Comparison of ENCODE assay signal across 18 cellular contexts in genomic region chr16:70677499-70678120, GRCh38. TPM values are rescaled to one million over a fixed set of nuclear protein-coding genes. Genes with fewer than 3 reads are reported as not detected.
DNase-seq lines count a peak whose midpoint lies in the region; ATAC-seq and TF ChIP-seq lines count a peak whose summit lies in the region.
"Had no signal": no experiment of that assay in that cellular context is flagged by ENCODE, and none has a peak within 500 bp of the region (broad histone marks: within the 10 kb centered on the region; RNA-seq: fewer than 3 reads in every experiment).

No MANE protein-coding gene starts in this region.

- H3K4me3 ChIP-seq in dorsolateral prefrontal cortex (no peak overlapping the region), mucosa of descending colon (no peak overlapping the region), thoracic aorta (no peak overlapping the region)
- H3K4me3 ChIP-seq: SJCRH30 had no signal

- POLR2A ChIA-PET in RWPE1 (lab: Yijun Ruan, JAX; ENCODE audit: low non-redundant PET), result no interaction called here

- peak overlapping the region; percentile 100 for H3K27ac ChIP-seq in RWPE1
- H3K27ac ChIP-seq in dorsolateral prefrontal cortex, result peak overlapping the region in 48 of 59 donors; percentile 15 to 98 (median 93)
- peak overlapping the region; percentile 7 to 13 for H3K27ac ChIP-seq in thoracic aorta
- H3K27ac ChIP-seq: SJCRH30 had no signal

- ATAC-seq in mucosa of descending colon (no peak), thoracic aorta (ENCODE audit: insufficient number of reproducible peaks, low FRiP score, low read depth) (no peak)

- intact Hi-C loops in dorsolateral prefrontal cortex (cut with DNase I), result no loop called here
- intact Hi-C loops in mucosa of descending colon (cut with DNase I, micrococcal nuclease), result no loop called here

- CTCF ChIA-PET in RWPE1 (lab: Yijun Ruan, JAX), result interaction anchor here (0.9 to 1.5 kb wide), 2 partner anchors 38 to 93 kb away, joined by 6 to 7 read pairs; no protein-coding TSS in a partner anchor

- no peaks in the 10 kb centered on the region for H3K27me3 ChIP-seq in dorsolateral prefrontal cortex
- H3K27me3 ChIP-seq in thoracic aorta (replicated peaks; ENCODE audit: insufficient read depth), result no peaks in the 10 kb centered on the region
- H3K27me3 ChIP-seq: SJCRH30 had no signal

- H3K36me3 ChIP-seq in mucosa of descending colon (ENCODE audit: low read depth), result no peaks in the 10 kb centered on the region
- peaks cover 59% of the 10 kb centered on the region for H3K36me3 ChIP-seq in thoracic aorta

- no peak for TF ChIP-seq CTCF in RWPE1 (conservative IDR thresholded peaks at IDR 0.05; ENCODE audit: low read depth)
- TF ChIP-seq CTCF in dorsolateral prefrontal cortex (IDR thresholded peaks at IDR 0.05 in 54 of 56, conservative IDR thresholded peaks at IDR 0.05 in 2 of 56; ENCODE audit: low read depth in 1 of 56, partially characterized antibody in 56 of 56), result no peak
- TF ChIP-seq CTCF in mucosa of descending colon (IDR thresholded peaks at IDR 0.05), result no peak
- TF ChIP-seq CTCF in thoracic aorta (IDR thresholded peaks at IDR 0.05), result no peak

- H3K9me3 ChIP-seq in mucosa of descending colon (no peaks in the 10 kb centered on the region), thoracic aorta (no peaks in the 10 kb centered on the region)
- H3K9me3 ChIP-seq: Caco-2, SJCRH30 had no signal

- no peak for DNase-seq in RWPE1 (ENCODE audit: low spot score)
- no peak for DNase-seq in dorsolateral prefrontal cortex
- DNase-seq in mucosa of descending colon, result peak in 2 of 3 donors; percentile 18 to 33
- DNase-seq in thoracic aorta (ENCODE audit: low spot score), result no peak
- DNase-seq in NCI-H2029 (lab: John Stamatoyannopoulos, UW), result no peak
- DNase-seq in medulla oblongata (ENCODE audit: extremely low spot score), result no peak
- DNase-seq in NCI-H82 treated with DMSO at 0.1 percent for 48 hours (lab: John Stamatoyannopoulos, UW; ENCODE audit: unreplicated experiment), result no peak
- DNase-seq: Caco-2; CD4-positive, CD25-positive, alpha-beta regulatory T cell; EL; Kasumi-1; MM.1S; NCI-H1092 treated with DMSO at 0.1 percent for 48 hours; NCI-H1694 treated with DMSO at 0.1 percent for 48 hours; NCI-H446; NCI-H69; OCI-M1; SJCRH30 had no signal

- peaks cover 6% of the 10 kb centered on the region for H3K4me1 ChIP-seq in mucosa of descending colon (ENCODE audit: low read depth)
- H3K4me1 ChIP-seq in thoracic aorta (ENCODE audit: control insufficient read depth in 1 of 2, low read depth in 2 of 2), result peaks cover 18 to 26% of the 10 kb centered on the region in 2 donors
- H3K4me1 ChIP-seq: SJCRH30 had no signal

RNA-seq across cellular contexts. Expression of gene MTSS2, which starts 8.2 kb away (rescaled TPM):
- total RNA-seq in dorsolateral prefrontal cortex (100 to 1,000 TPM; 135 to 968 (median 301) TPM), mucosa of descending colon (100 to 1,000 TPM in 1 of 3 donors, 10 to 100 TPM in 2; 11.8 to 151 (median 28.2) TPM), thoracic aorta (10 to 100 TPM; 57.3 to 58.5 TPM)

RNA-seq across cellular contexts. Expression of gene IL34, which starts 31.3 kb away (rescaled TPM):
- total RNA-seq in dorsolateral prefrontal cortex (10 to 100 TPM in 117 of 120 experiments, 1 to 10 TPM in 3; 5.0 to 52.7 (median 20.4) TPM), mucosa of descending colon (1 to 10 TPM; 1.2 to 2.2 (median 1.8) TPM), thoracic aorta (10 to 100 TPM; 11.9 to 55.6 TPM)
- total RNA-seq: CD4-positive, CD25-positive, alpha-beta regulatory T cell had no signal

Comparison
In these comparisons a context has a peak if more than half of its experiments do, and no peak if none do; other contexts are left out.
1. DNase-seq: peak in mucosa of descending colon (2 of 3); none in RWPE1 (single experiment), dorsolateral prefrontal cortex (0 of 10), thoracic aorta (single experiment), NCI-H2029 (single experiment), medulla oblongata (single experiment) and NCI-H82 treated with DMSO at 0.1 percent for 48 hours (single experiment).
2. H3K27ac ChIP-seq: peak in every context shown above with its lines; median percentile 100 in RWPE1; 93 in dorsolateral prefrontal cortex; 10 in thoracic aorta.